ENCODE assay signal across 2 cellular contexts in the genomic region with DNA sequence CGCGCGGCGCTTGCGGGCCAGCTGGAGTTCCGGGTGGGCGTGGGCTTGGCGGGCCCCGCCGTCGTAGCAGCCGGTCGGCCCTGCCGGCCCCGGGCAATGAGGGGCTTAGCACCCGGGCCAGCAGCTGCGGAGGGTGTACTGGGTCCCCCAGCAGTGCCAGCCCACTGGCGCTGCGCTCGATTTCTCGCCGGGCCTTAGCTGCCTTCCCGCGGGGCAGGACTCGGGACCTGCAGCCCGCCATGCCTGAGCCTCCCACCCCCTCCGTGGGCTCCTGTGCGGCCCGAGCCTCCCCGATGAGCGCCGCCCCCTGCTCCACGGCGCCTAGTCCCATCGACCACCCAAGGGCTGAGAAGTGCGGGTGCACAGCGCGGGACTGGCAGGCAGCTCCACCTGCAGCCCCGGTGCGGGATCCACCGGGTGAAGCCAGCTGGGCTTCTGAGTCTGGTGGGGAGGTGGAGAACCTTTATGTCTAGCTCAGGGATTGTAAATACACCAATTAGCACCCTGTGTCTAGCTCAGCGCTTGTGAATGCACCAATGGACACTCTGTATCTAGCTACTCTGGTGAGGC.
A peak's percentile ranks its signal among the peaks of the same experiment; 100 is the strongest.
DNase-seq lines count a peak whose midpoint lies in the region; TF ChIP-seq lines count a peak whose summit lies in the region.
"Not testable (repeated sequence)": the region's sequence is repeated elsewhere in the genome, so short reads cannot be mapped to it uniquely, and the experiment has no call there.

No MANE protein-coding gene starts in this region.

- H3K4me3 ChIP-seq in testis: peak overlapping the region; percentile 26 to 44

- not testable (repeated sequence) for H3K36me3 Mint-ChIP-seq in activated CD4-positive, alpha-beta T cell treated with anti-CD3 and anti-CD28 coated beads, Interleukin-2, amount 10 ng/mL, durations not matched to agents 24 days and 14 days (ENCODE audit: low read depth)

- not testable (repeated sequence) for H3K36me3 ChIP-seq in testis (ENCODE audit: low read depth, missing control alignments)

- not testable (repeated sequence) for H3K4me1 ChIP-seq in testis

- not testable (repeated sequence) for H3K27me3 ChIP-seq in testis

- intact Hi-C loops in activated CD4-positive, alpha-beta T cell treated with anti-CD3 and anti-CD28 coated beads, Interleukin-2, amount 10 ng/mL, durations not matched to agents 24 days and 14 days (cut with micrococcal nuclease); testis (cut with DNase I; ENCODE audit: low total_unique reads): not testable (repeated sequence)

- H3K9me3 Mint-ChIP-seq in activated CD4-positive, alpha-beta T cell treated with anti-CD3 and anti-CD28 coated beads, Interleukin-2, amount 10 ng/mL, durations not matched to agents 24 days and 14 days: not testable (repeated sequence)

- H3K27ac ChIP-seq in testis: not testable (repeated sequence)

- not testable (repeated sequence) for H3K4me1 Mint-ChIP-seq in activated CD4-positive, alpha-beta T cell treated with anti-CD3 and anti-CD28 coated beads, Interleukin-2, amount 10 ng/mL, durations not matched to agents 24 days and 14 days

- not testable (repeated sequence) for H3K27me3 Mint-ChIP-seq in activated CD4-positive, alpha-beta T cell treated with anti-CD3 and anti-CD28 coated beads, Interleukin-2, amount 10 ng/mL, durations not matched to agents 24 days and 14 days

- TF ChIP-seq CTCF in testis (IDR thresholded peaks at IDR 0.05): not testable (repeated sequence)

- not testable (repeated sequence) for H3K27ac Mint-ChIP-seq in activated CD4-positive, alpha-beta T cell treated with anti-CD3 and anti-CD28 coated beads, Interleukin-2, amount 10 ng/mL, durations not matched to agents 24 days and 14 days

- not testable (repeated sequence) for H3K4me3 Mint-ChIP-seq in activated CD4-positive, alpha-beta T cell treated with anti-CD3 and anti-CD28 coated beads, Interleukin-2, amount 10 ng/mL, durations not matched to agents 24 days and 14 days

- DNase-seq in activated CD4-positive, alpha-beta T cell treated with anti-CD3 and anti-CD28 coated beads, Interleukin-2, amount 10 ng/mL, durations not matched to agents 24 days and 14 days: peak; percentile 21
- DNase-seq in testis: peak; percentile 20

- H3K9me3 ChIP-seq in testis: not testable (repeated sequence)

- 63 to 78% methylated on average over 2 to 39 of the region's 42 CpGs for WGBS in testis, 2 donors

- TF ChIP-seq POLR2A in testis (IDR thresholded peaks at IDR 0.05): not testable (repeated sequence)
